In genomic region chr5:83563631-83564030, GRCh38 we compare ENCODE assay signal across 1 cellular context.
A peak's percentile ranks its signal among the peaks of the same experiment; 100 is the strongest.
TF ChIP-seq lines count a peak whose summit lies in the region.

No MANE protein-coding gene starts in this region.

TF ChIP-seq in HepG2, 621 proteins besides CTCF, POLR2A, EP300 and RAD21 (continued from another document and continues in another):
- TF ChIP-seq REST (IDR thresholded peaks at IDR 0.05; ENCODE audit: borderline replicate concordance in 1 of 2, low read depth in 1 of 2, low read length in 2 of 2) (0 out of 4 replicates have a peak, but pooled peaks of 1 of the 2 experiments have one; percentile 6), ZNF12 (CRISPR knock-in tag; IDR thresholded peaks at IDR 0.05) (peak; percentile 47; the same call in 1 of the 2 replicates), ATF4 (CRISPR knock-in tag; IDR thresholded peaks at IDR 0.05) (peak in 1 of 2 experiments; percentile 98; a peak in 2 of 4 replicates), JUNB (CRISPR knock-in tag; IDR thresholded peaks at IDR 0.05; ENCODE audit: borderline replicate concordance) (peak; percentile 81; the same call in 1 of the 2 replicates), FOXK1 (CRISPR knock-in tag; IDR thresholded peaks at IDR 0.05; ENCODE audit: borderline replicate concordance, low read depth) (peak; percentile 65; the same call in 1 of the 2 replicates), TBX2 (CRISPR knock-in tag; IDR thresholded peaks at IDR 0.05; ENCODE audit: borderline replicate concordance) (peak; percentile 75; the same call in 1 of the 2 replicates), SAP130 (CRISPR knock-in tag; IDR thresholded peaks at IDR 0.05; ENCODE audit: low read depth) (peak; percentile 56; the same call in 1 of the 2 replicates), CEBPG (CRISPR knock-in tag; IDR thresholded peaks at IDR 0.05) (peak; percentile 88), CCAR2 (optimal IDR thresholded peaks at IDR 0.05; ENCODE audit: low read depth, low read length) (no peak), ARID5B (CRISPR knock-in tag; IDR thresholded peaks at IDR 0.05) (peak; percentile 89), HDAC1 (CRISPR knock-in tag; IDR thresholded peaks at IDR 0.05) (peak; percentile 33; the same call in 1 of the 2 replicates), GATAD2A (CRISPR knock-in tag; IDR thresholded peaks at IDR 0.05) (peak; percentile 73; the same call in 1 of the 2 replicates), FOXA1 (IDR thresholded peaks at IDR 0.05) (no peak), FOXA1 (CRISPR knock-in tag; IDR thresholded peaks at IDR 0.05) (peak; percentile 62), NR2C2 (CRISPR knock-in tag; IDR thresholded peaks at IDR 0.05; ENCODE audit: borderline replicate concordance) (peak; percentile 58; the same call in 1 of the 2 replicates), AHDC1 (CRISPR knock-in tag; IDR thresholded peaks at IDR 0.05; ENCODE audit: borderline replicate concordance) (peak; percentile 71; the same call in 1 of the 2 replicates), ISL2 (CRISPR knock-in tag; IDR thresholded peaks at IDR 0.05) (peak; percentile 83), RERE (CRISPR knock-in tag; IDR thresholded peaks at IDR 0.05; ENCODE audit: low read depth) (peak; percentile 77; the same call in 1 of the 2 replicates), BORCS8-MEF2B (CRISPR knock-in tag; IDR thresholded peaks at IDR 0.05) (no peak), GFI1 (CRISPR knock-in tag; IDR thresholded peaks at IDR 0.05; ENCODE audit: borderline replicate concordance) (peak; percentile 81), ZNF7 (CRISPR knock-in tag; IDR thresholded peaks at IDR 0.05) (no peak), ZNF121 (CRISPR knock-in tag; IDR thresholded peaks at IDR 0.05) (no peak), JUND (CRISPR knock-in tag; IDR thresholded peaks at IDR 0.05) (peak; percentile 76), CREM (IDR thresholded peaks at IDR 0.05) (peak; percentile 43), CREM (CRISPR knock-in tag; IDR thresholded peaks at IDR 0.05) (no peak), CC2D1A (CRISPR knock-in tag; IDR thresholded peaks at IDR 0.05) (no peak), AKAP8 (CRISPR knock-in tag; IDR thresholded peaks at IDR 0.05) (no peak), ZNF704 (CRISPR knock-in tag; IDR thresholded peaks at IDR 0.05; ENCODE audit: borderline replicate concordance) (no peak), ZNF772 (CRISPR knock-in tag; IDR thresholded peaks at IDR 0.05) (no peak), CREBL2 (CRISPR knock-in tag; IDR thresholded peaks at IDR 0.05; ENCODE audit: borderline replicate concordance) (no peak), NR2F6 (IDR thresholded peaks at IDR 0.05) (peak; percentile 78), NR2F6 (CRISPR knock-in tag; IDR thresholded peaks at IDR 0.05) (peak; percentile 87), ATF2 (CRISPR knock-in tag; IDR thresholded peaks at IDR 0.05) (peak; percentile 26; the same call in 1 of the 2 replicates), CBFB (CRISPR knock-in tag; IDR thresholded peaks at IDR 0.05) (no peak)
